In genomic region chr7:17302575-17303142, GRCh38 we compare ENCODE assay signal across 8 cellular contexts. TPM values are rescaled to one million over a fixed set of nuclear protein-coding genes. Genes with fewer than 3 reads are reported as not detected.
DNase-seq lines count a peak whose midpoint lies in the region; ATAC-seq and TF ChIP-seq lines count a peak whose summit lies in the region.

No MANE protein-coding gene starts in this region.

- H3K36me3 ChIP-seq in left ventricle myocardium inferior (no peaks in the 10 kb centered on the region), RWPE2 (ENCODE audit: low read depth) (no peaks in the 10 kb centered on the region)

- peak; percentile 45 for TF ChIP-seq CTCF in left ventricle myocardium inferior (IDR thresholded peaks at IDR 0.05; ENCODE audit: borderline replicate concordance)
- peak; percentile 64 for TF ChIP-seq CTCF in RWPE2 (IDR thresholded peaks at IDR 0.05; ENCODE audit: poor library complexity, severe bottlenecking)
- TF ChIP-seq CTCF in fibroblast of pulmonary artery (IDR thresholded peaks at IDR 0.05; ENCODE audit: low read length, missing control alignments) = no peak

- H3K9me3 ChIP-seq in left ventricle myocardium inferior (replicated peaks) (no peaks in the 10 kb centered on the region), RWPE2 (ENCODE audit: severe bottlenecking) (no peaks in the 10 kb centered on the region)

- H3K4me3 ChIP-seq in left ventricle myocardium inferior = peak overlapping the region; percentile 93
- peak overlapping the region; percentile 77 for H3K4me3 ChIP-seq in RWPE2 (ENCODE audit: severe bottlenecking)
- H3K4me3 ChIP-seq in fibroblast of pulmonary artery (replicated peaks; ENCODE audit: low read depth, low read length) = peak overlapping the region; percentile 73

- intact Hi-C loops in left ventricle myocardium inferior (cut with micrococcal nuclease) = loop anchor here (10.0 kb wide), 1 partner anchor 318 kb away; no protein-coding TSS in a partner anchor
- intact Hi-C loops in Right ventricle myocardium superior (cut with DNase I) = no loop called here

- DNase-seq in left ventricle myocardium inferior (no peak), Right ventricle myocardium superior (no peak), RWPE2 (ENCODE audit: low spot score) (no peak), fibroblast of pulmonary artery (ENCODE audit: low read depth) (peak; percentile 44), NCI-H82 treated with DMSO at 0.1 percent for 48 hours (lab: John Stamatoyannopoulos, UW; ENCODE audit: unreplicated experiment) (no peak), inferior parietal cortex (ENCODE audit: extremely low spot score) (no peak), AG08396 (ENCODE audit: low spot score) (no peak)

- peaks cover 83% of the 10 kb centered on the region for H3K4me1 ChIP-seq in left ventricle myocardium inferior
- H3K4me1 ChIP-seq in RWPE2 (ENCODE audit: insufficient read depth, poor library complexity, severe bottlenecking) = peaks cover 60% of the 10 kb centered on the region

- H3K27me3 ChIP-seq in left ventricle myocardium inferior (ENCODE audit: low read depth) (no peaks in the 10 kb centered on the region), RWPE2 (ENCODE audit: insufficient read depth, poor library complexity, severe bottlenecking) (no peaks in the 10 kb centered on the region)

- H3K27ac ChIP-seq in left ventricle myocardium inferior (replicated peaks) (peak overlapping the region; percentile 97), RWPE2 (ENCODE audit: poor library complexity, severe bottlenecking) (peak overlapping the region; percentile 64)

- ATAC-seq in Right ventricle myocardium superior (ENCODE audit: poor library complexity) (no peak), HG02885 (IDR thresholded peaks at IDR 0.05; ENCODE audit: poor library complexity, unreplicated experiment) (peak; percentile 40), RWPE2 (ENCODE audit: low read depth) (no peak)

RNA-seq across cellular contexts. Expression of gene AHR, which starts 4.2 kb away (rescaled TPM):
- 24.9 TPM for total RNA-seq in left ventricle myocardium inferior
- total RNA-seq in Right ventricle myocardium superior = 27.4 TPM
